ENCODE assay signal across 8 cellular contexts in genomic region chr2:47043142-47043890, GRCh38.
DNase-seq lines count a peak whose midpoint lies in the region; ATAC-seq and TF ChIP-seq lines count a peak whose summit lies in the region.

No MANE protein-coding gene starts in this region.

- H2BK5ac ChIP-seq in mesenchymal stem cell (ENCODE audit: low read depth, low read length, poor library complexity, severe bottlenecking) = peak overlapping the region; percentile 97

- H4K91ac ChIP-seq in mesenchymal stem cell (ENCODE audit: low read length) = peak overlapping the region; percentile 99

- H3K27ac ChIP-seq in mesenchymal stem cell (ENCODE audit: low read length, poor library complexity, severe bottlenecking) = peak overlapping the region; percentile 93

- H3K79me1 ChIP-seq in mesenchymal stem cell (replicated peaks; ENCODE audit: low read length, poor library complexity, severe bottlenecking) = peaks cover 9% of the 10 kb centered on the region

- peak overlapping the region; percentile 95 to 99 for H2BK12ac ChIP-seq in mesenchymal stem cell (ENCODE audit: low read length in 2 of 2)

- peak overlapping the region; percentile 9 for H3K4me2 ChIP-seq in mesenchymal stem cell (ENCODE audit: low read length, poor library complexity, severe bottlenecking)

- H3K4me3 ChIP-seq in mesenchymal stem cell (ENCODE audit: insufficient read depth in 1 of 2, low read depth in 1 of 2, low read length in 2 of 2) = peak overlapping the region in 1 of 2 experiments; percentile 49

- peak overlapping the region; percentile 100 for H2BK120ac ChIP-seq in mesenchymal stem cell (ENCODE audit: low read depth, low read length)

- WGBS in mesenchymal stem cell = 3% methylated on average over 8 of the region's 8 CpGs

- no peak for ATAC-seq in GM19324 (IDR thresholded peaks at IDR 0.05; ENCODE audit: low FRiP score, unreplicated experiment)
- ATAC-seq in HG03571 (IDR thresholded peaks at IDR 0.05; ENCODE audit: unreplicated experiment) = no peak

- no peak for TF ChIP-seq CTCF in GM13976 (IDR thresholded peaks at IDR 0.05; ENCODE audit: borderline replicate concordance, control extremely low read depth, extremely low read depth, insufficient read depth, missing control alignments)

- H4K8ac ChIP-seq in mesenchymal stem cell (ENCODE audit: low read length) = peak overlapping the region; percentile 99

- peak overlapping the region; percentile 97 to 99 for H3K4ac ChIP-seq in mesenchymal stem cell (ENCODE audit: low read depth in 1 of 2, low read length in 2 of 2)

- H2AK5ac ChIP-seq in mesenchymal stem cell (ENCODE audit: low read length, severe bottlenecking) = peak overlapping the region; percentile 58

- in situ Hi-C loops in Caki2 (cut with HindIII; ENCODE audit: low pct_unique_long_range_greater_than_20kb, low sequenced_read_pairs) = no loop called here
- in situ Hi-C loops in GM13976 (cut with MboI; ENCODE audit: low sequenced_read_pairs, unreplicated experiment) = no loop called here

- H3K9ac ChIP-seq in mesenchymal stem cell (ENCODE audit: low read length) = peak overlapping the region; percentile 84

- no peak overlapping the region for H2AFZ ChIP-seq in mesenchymal stem cell (ENCODE audit: low read depth, low read length)

- H3K14ac ChIP-seq in mesenchymal stem cell (ENCODE audit: low read length in 2 of 2) = peak overlapping the region in 1 of 2 experiments; percentile 89

- peaks cover 36% of the 10 kb centered on the region for H3K4me1 ChIP-seq in mesenchymal stem cell (ENCODE audit: control insufficient read depth, insufficient read depth, low read depth, low read length)

- no peaks in the 10 kb centered on the region for H3K9me3 ChIP-seq in mesenchymal stem cell (ENCODE audit: control insufficient read depth, low read length)

- H3K23ac ChIP-seq in mesenchymal stem cell (ENCODE audit: low read length in 2 of 2) = peak overlapping the region in 1 of 2 experiments; percentile 23

- H2BK15ac ChIP-seq in mesenchymal stem cell (ENCODE audit: low read depth, poor library complexity, severe bottlenecking) = peak overlapping the region; percentile 66

- H3K27me3 ChIP-seq in mesenchymal stem cell (ENCODE audit: control insufficient read depth in 1 of 2, insufficient read depth in 1 of 2, low read length in 2 of 2) = no peaks in the 10 kb centered on the region

- peaks cover 49 to 63% of the 10 kb centered on the region in 2 experiments for H3K36me3 ChIP-seq in mesenchymal stem cell (ENCODE audit: control insufficient read depth in 1 of 2, insufficient read depth in 2 of 2, low read depth in 1 of 2, low read length in 2 of 2)

- DNase-seq in Caki2 (ENCODE audit: low read depth) (peak; percentile 85), NCI-H2196 (lab: John Stamatoyannopoulos, UW; ENCODE audit: unreplicated experiment) (peak; percentile 43), dermis blood vessel endothelial cell (peak; percentile 92), mesenchymal stem cell (peak; percentile 94), CD1c-positive myeloid dendritic cell (ENCODE audit: extremely low spot score) (no peak), GM13976 (ENCODE audit: low spot score) (no peak)

- peak overlapping the region; percentile 99 for H3K18ac ChIP-seq in mesenchymal stem cell (ENCODE audit: low read depth in 1 of 2, low read length in 2 of 2)

Comparison
In these comparisons a context has a peak if more than half of its experiments do, and no peak if none do; other contexts are left out.
1. DNase-seq: peak in Caki2 (single experiment), NCI-H2196 (single experiment), dermis blood vessel endothelial cell (single experiment) and mesenchymal stem cell (single experiment); none in CD1c-positive myeloid dendritic cell (single experiment) and GM13976 (single experiment).